1 cellular context compared by ENCODE assay signal in genomic region chrX:119187298-119187697, GRCh38.
A peak's percentile ranks its signal among the peaks of the same experiment; 100 is the strongest.
TF ChIP-seq lines count a peak whose summit lies in the region.

No MANE protein-coding gene starts in this region.

TF ChIP-seq in K562, 482 proteins besides CTCF, POLR2A, EP300 and RAD21:
- peak; percentile 45 for TF ChIP-seq FOS (IDR thresholded peaks at IDR 0.05; ENCODE audit: extremely low read depth, insufficient read length)
- TF ChIP-seq RBM25 (IDR thresholded peaks at IDR 0.05; ENCODE audit: low read depth, low read length, severe bottlenecking), result peak; percentile 51
- no peak for TF ChIP-seq ZNF277 (CRISPR knock-in tag; IDR thresholded peaks at IDR 0.05; ENCODE audit: borderline replicate concordance)
- TF ChIP-seq PML (IDR thresholded peaks at IDR 0.05; ENCODE audit: low read length), result no peak
- TF ChIP-seq NFYB (IDR thresholded peaks at IDR 0.05; ENCODE audit: extremely low read depth, insufficient read length), result peak; percentile 35
- no peak for TF ChIP-seq CHD4 (IDR thresholded peaks at IDR 0.05; ENCODE audit: insufficient read depth, insufficient replicate concordance, low read depth, low read length, poor library complexity, severe bottlenecking)
- TF ChIP-seq MECOM (CRISPR knock-in tag; IDR thresholded peaks at IDR 0.05), result no peak
- peak in 1 of 2 experiments; percentile 85; a peak in 2 of 4 replicates for TF ChIP-seq FOXA3 (CRISPR knock-in tag; conservative IDR thresholded peaks at IDR 0.05 in 1 of 2, IDR thresholded peaks at IDR 0.05 in 1 of 2)
